ENCODE assay signal across 18 cellular contexts in genomic region chr4:26433556-26433955, GRCh38. TPM values are rescaled to one million over a fixed set of nuclear protein-coding genes. Genes with fewer than 3 reads are reported as not detected.
"Had no signal": no experiment of that assay in that cellular context is flagged by ENCODE, and none has a peak within 500 bp of the region (broad histone marks: within the 10 kb centered on the region; RNA-seq: fewer than 3 reads in every experiment).

No MANE protein-coding gene starts in this region.

- H3K27ac Mint-ChIP-seq: activated naive CD8-positive, alpha-beta T cell treated with anti-CD3 and anti-CD28 coated beads for 36 hours; dendritic cell treated with granulocyte-macrophage colony-stimulating factor and Interleukin-4, amounts not matched to agents 40 ng/mL and 50 ng/mL, for 4 days; effector memory CD8-positive, alpha-beta T cell; T-cell had no signal

- H3K4me1 Mint-ChIP-seq: activated naive CD8-positive, alpha-beta T cell treated with anti-CD3 and anti-CD28 coated beads for 36 hours; nephron progenitor cell; T-cell had no signal

- H3K9me3 Mint-ChIP-seq: activated naive CD8-positive, alpha-beta T cell treated with anti-CD3 and anti-CD28 coated beads for 36 hours; dendritic cell treated with granulocyte-macrophage colony-stimulating factor and Interleukin-4, amounts not matched to agents 40 ng/mL and 50 ng/mL, for 4 days; effector memory CD8-positive, alpha-beta T cell; nephron progenitor cell; T-cell had no signal

- H3K4me3 Mint-ChIP-seq: activated naive CD8-positive, alpha-beta T cell treated with anti-CD3 and anti-CD28 coated beads for 36 hours; dendritic cell treated with granulocyte-macrophage colony-stimulating factor and Interleukin-4, amounts not matched to agents 40 ng/mL and 50 ng/mL, for 4 days; effector memory CD8-positive, alpha-beta T cell; nephron progenitor cell; T-cell had no signal

- DNase-seq: activated CD4-positive, alpha-beta T cell treated with anti-CD3 and anti-CD28 coated beads for 4 hours; activated CD8-positive, alpha-beta memory T cell treated with anti-CD3 and anti-CD28 coated beads for 24 hours; activated gamma-delta T cell; activated naive CD8-positive, alpha-beta T cell treated with anti-CD3 and anti-CD28 coated beads for 36 hours; central memory CD4-positive, alpha-beta T cell; effector memory CD8-positive, alpha-beta T cell; erythroblast; heart left ventricle; nephron progenitor cell; ovary; stimulated activated CD4-positive, alpha-beta T cell treated with anti-CD3 and anti-CD28 coated beads, Interleukin-4, amount 100 ng/mL, for 4 hours; T-cell; thyroid gland had no signal

- H3K9me3 ChIP-seq: heart left ventricle, ovary, thyroid gland had no signal

- H3K27me3 ChIP-seq: heart left ventricle, ovary, thyroid gland had no signal

- H3K27ac ChIP-seq: heart left ventricle, SK-N-MC, thyroid gland had no signal

- H3K36me3 ChIP-seq: ovary had no signal

- H3K4me3 ChIP-seq: heart left ventricle, ovary, SK-N-MC, thyroid gland had no signal

- H3K27me3 Mint-ChIP-seq: activated naive CD8-positive, alpha-beta T cell treated with anti-CD3 and anti-CD28 coated beads for 36 hours; dendritic cell treated with granulocyte-macrophage colony-stimulating factor and Interleukin-4, amounts not matched to agents 40 ng/mL and 50 ng/mL, for 4 days; effector memory CD8-positive, alpha-beta T cell; T-cell had no signal

RNA-seq across cellular contexts. Expression of gene CCKAR, which starts 56.7 kb away (rescaled TPM):
- total RNA-seq: activated naive CD8-positive, alpha-beta T cell treated with anti-CD3 and anti-CD28 coated beads for 36 hours; frontal cortex; left lobe of liver; skeletal muscle tissue; T-cell; thyroid gland had no signal
